ENCODE assay signal across 37 cellular contexts in genomic region chr16:22052985-22053384, GRCh38. TPM values are rescaled to one million over a fixed set of nuclear protein-coding genes. Genes with fewer than 3 reads are reported as not detected.
"Had no signal": no experiment of that assay in that cellular context is flagged by ENCODE, and none has a peak within 500 bp of the region (broad histone marks: within the 10 kb centered on the region; RNA-seq: fewer than 3 reads in every experiment).

No MANE protein-coding gene starts in this region.

- H3K27me3 ChIP-seq: brain microvascular endothelial cell, esophagus muscularis mucosa, foreskin keratinocyte, heart right ventricle, left lung had no signal

- H3K4me1 ChIP-seq: esophagus muscularis mucosa, left lung, lower lobe of right lung had no signal

- DNase-seq: activated CD4-positive, alpha-beta T cell treated with anti-CD3 and anti-CD28 coated beads for 48 hours; activated CD4-positive, alpha-beta T cell treated with anti-CD3 and anti-CD28 coated beads, Interleukin-2, amount 50 U/mL, for 48 hours; activated CD8-positive, alpha-beta memory T cell treated with anti-CD3 and anti-CD28 coated beads, Interleukin-2, amount 50 U/mL, for 4 hours; activated gamma-delta T cell; activated naive CD4-positive, alpha-beta T cell treated with anti-CD3 and anti-CD28 coated beads, Interleukin-2, amount 10 ng/mL, durations not matched to agents 7 days and 5 days; activated naive CD8-positive, alpha-beta T cell treated with anti-CD3 and anti-CD28 coated beads, Interleukin-2, amount 10 ng/mL, durations not matched to agents 7 days and 5 days; activated T-cell treated with anti-CD3 and anti-CD28 coated beads, Interleukin-2, amount 50 U/mL, for 1 hour; brain microvascular endothelial cell; caudate nucleus; cortex of kidney; foreskin keratinocyte; heart right ventricle; kidney glomerular epithelial cell; lower lobe of right lung; mesendoderm; mucosa of descending colon; stimulated activated CD4-positive, alpha-beta T cell treated with anti-CD3 and anti-CD28 coated beads, Interleukin-12 subunit alpha, Interleukin-12 subunit beta, amount 100 ng/mL, for 4 hours; stimulated activated CD4-positive, alpha-beta T cell treated with anti-CD3 and anti-CD28 coated beads, Interleukin-4, amount 100 ng/mL, for 1 hour; T-helper 9 cell; trophoblast cell had no signal

- H3K4me3 ChIP-seq: esophagus muscularis mucosa, heart right ventricle, left lung, lower lobe of right lung, mucosa of descending colon, skin epidermis, thoracic aorta had no signal

- H3K36me3 ChIP-seq: brain microvascular endothelial cell, esophagus muscularis mucosa, left lung, lower lobe of right lung, thoracic aorta had no signal

- ATAC-seq: foreskin keratinocyte; heart right ventricle; left lung; lower lobe of right lung; mucosa of descending colon; natural killer cell treated with Interleukin-12 subunit alpha and Interleukin-12 subunit beta and Interleukin-15 and Interleukin-18, amount 100 ng/mL, for 72 hours; sciatic nerve had no signal

- H3K27ac ChIP-seq: brain microvascular endothelial cell, esophagus muscularis mucosa, foreskin keratinocyte, heart right ventricle, left lung, lower lobe of right lung, skin epidermis, thoracic aorta, VCaP had no signal

- H3K9me3 ChIP-seq: esophagus muscularis mucosa, heart right ventricle, left lung, lower lobe of right lung, mucosa of descending colon, thoracic aorta had no signal

RNA-seq across cellular contexts. Expression of gene VWA3A, which starts 39.4 kb away (rescaled TPM):
- total RNA-seq: astrocyte, chondrocyte, myocyte, subcutaneous adipose tissue had no signal
- polyA plus RNA-seq: foreskin keratinocyte had no signal

RNA-seq across cellular contexts. Expression of gene PDZD9, which starts 52.1 kb away (rescaled TPM):
- total RNA-seq: activated CD8-positive, alpha-beta memory T cell treated with anti-CD3 and anti-CD28 coated beads for 36 hours; activated naive CD8-positive, alpha-beta T cell treated with anti-CD3 and anti-CD28 coated beads, Interleukin-2, amount 10 ng/mL, durations not matched to agents 7 days and 5 days; activated T-helper 1 cell treated with anti-CD3 and anti-CD28 coated beads, Interleukin-12 subunit alpha, Interleukin-12 subunit beta, Interleukin-2, Interleukin-4 antibody, amounts not matched to agents 30 ng/mL and 10 ng/mL and 1 ng/mL, durations not matched to agents 14 hours and 24 hours and 36 hours; astrocyte; chondrocyte; endothelial cell of umbilical vein; esophagus muscularis mucosa; foreskin keratinocyte; heart right ventricle; left lung; lower lobe of right lung; mucosa of descending colon; myocyte; natural killer cell treated with Interleukin-12 subunit alpha and Interleukin-12 subunit beta and Interleukin-15 and Interleukin-18, amount 100 ng/mL, for 72 hours; omental fat pad; renal cortical epithelial cell; sciatic nerve; subcutaneous adipose tissue; T-helper 1 cell treated with Interleukin-12 subunit alpha and Interleukin-12 subunit beta and Interleukin-4 antibody, amounts not matched to agents 30 ng/mL and 1 ng/mL, for 36 hours; thoracic aorta had no signal
- polyA plus RNA-seq: endothelial cell of umbilical vein, foreskin keratinocyte, heart right ventricle had no signal
